9 cellular contexts compared by ENCODE assay signal in genomic region chr12:18320036-18320617, GRCh38. TPM values are rescaled to one million over a fixed set of nuclear protein-coding genes. Genes with fewer than 3 reads are reported as not detected.
DNase-seq lines count a peak whose midpoint lies in the region; FAIRE-seq and TF ChIP-seq lines count a peak whose summit lies in the region.
"Had no signal": no experiment of that assay in that cellular context is flagged by ENCODE, and none has a peak within 500 bp of the region (broad histone marks: within the 10 kb centered on the region; RNA-seq: fewer than 3 reads in every experiment).

No MANE protein-coding gene starts in this region.

- H3K4me1 Mint-ChIP-seq in endodermal cell: no peaks in the 10 kb centered on the region
- H3K4me1 Mint-ChIP-seq: naive B cell had no signal

- H3K9me3 ChIP-seq in HAP-1 (no peaks in the 10 kb centered on the region), NT2/D1 (ENCODE audit: insufficient read depth, low read length) (no peaks in the 10 kb centered on the region), endodermal cell (ENCODE audit: control insufficient read depth, low read length) (no peaks in the 10 kb centered on the region)

- H3K27ac Mint-ChIP-seq in endodermal cell: no peak overlapping the region
- H3K27ac Mint-ChIP-seq: naive B cell had no signal

- no peak for FAIRE-seq in GM19239 (lab: Jason Lieb, UNC)

- H3K27ac ChIP-seq in endodermal cell (ENCODE audit: low read depth, low read length): no peak overlapping the region

- in situ Hi-C loops in HAP-1 (cut with MboI; ENCODE audit: low sequenced_read_pairs): no loop called here

- DNase-seq in AML-193 (lab: John Stamatoyannopoulos, UW) (peak; percentile 25 to 31), HAP-1 (ENCODE audit: low spot score in 2 of 2) (peak; percentile 58 to 66), NT2/D1 (ENCODE audit: low read depth, low spot score) (peak; percentile 63), endodermal cell (peak; percentile 80), myocyte (ENCODE audit: low read depth) (peak; percentile 62), GM19239 (ENCODE audit: insufficient read length, low spot score) (no peak), ureter (ENCODE audit: low spot score) (no peak)
- no peak for DNase-seq in stimulated activated CD4-positive, alpha-beta T cell treated with anti-CD3 and anti-CD28 coated beads, Interleukin-2, amount 100 ng/mL, for 24 hours
- DNase-seq: naive B cell had no signal

- 68 to 83% methylated on average over 1 to 5 of the region's 6 CpGs for WGBS in endodermal cell (ENCODE audit: insufficient coverage in 1 of 2, insufficient read length in 1 of 2), 2 experiments

- H3K36me3 Mint-ChIP-seq in endodermal cell (ENCODE audit: low read depth): no peaks in the 10 kb centered on the region
- H3K36me3 Mint-ChIP-seq: naive B cell had no signal

- H3K36me3 ChIP-seq in HAP-1 (replicated peaks): no peaks in the 10 kb centered on the region
- H3K36me3 ChIP-seq in NT2/D1 (ENCODE audit: insufficient read depth, insufficient read length, low read length): no peaks in the 10 kb centered on the region
- no peaks in the 10 kb centered on the region for H3K36me3 ChIP-seq in endodermal cell (ENCODE audit: control insufficient read depth, insufficient read depth, low read length)

- no peak overlapping the region for H3K4me3 Mint-ChIP-seq in endodermal cell
- H3K4me3 Mint-ChIP-seq: naive B cell had no signal

- H3K27me3 ChIP-seq in HAP-1 (ENCODE audit: low read depth): no peaks in the 10 kb centered on the region
- no peaks in the 10 kb centered on the region for H3K27me3 ChIP-seq in NT2/D1 (ENCODE audit: insufficient read depth, insufficient read length)
- no peaks in the 10 kb centered on the region for H3K27me3 ChIP-seq in endodermal cell (ENCODE audit: control insufficient read depth, insufficient read depth, low read length, poor library complexity, severe bottlenecking)

- H3K27me3 Mint-ChIP-seq in endodermal cell (ENCODE audit: insufficient read depth): no peaks in the 10 kb centered on the region
- H3K27me3 Mint-ChIP-seq: naive B cell had no signal

- no peaks in the 10 kb centered on the region for H3K9me3 Mint-ChIP-seq in endodermal cell
- H3K9me3 Mint-ChIP-seq: naive B cell had no signal

- H3K4me3 ChIP-seq in HAP-1 (no peak overlapping the region), NT2/D1 (ENCODE audit: insufficient read length, low read depth) (no peak overlapping the region), endodermal cell (ENCODE audit: low read length) (no peak overlapping the region)

- no peaks in the 10 kb centered on the region for H3K4me1 ChIP-seq in HAP-1
- no peaks in the 10 kb centered on the region for H3K4me1 ChIP-seq in NT2/D1 (ENCODE audit: insufficient read depth, insufficient read length)
- no peaks in the 10 kb centered on the region for H3K4me1 ChIP-seq in endodermal cell (ENCODE audit: control insufficient read depth, insufficient read depth, low read length)

- TF ChIP-seq CTCF in endodermal cell (conservative IDR thresholded peaks at IDR 0.05): peak; percentile 96

- H3K9ac ChIP-seq in NT2/D1 (ENCODE audit: insufficient read length, low read depth) (no peak overlapping the region), endodermal cell (ENCODE audit: extremely low read depth, low read length, poor library complexity, severe bottlenecking) (no peak overlapping the region)

RNA-seq across cellular contexts. Expression of gene PIK3C2G, which starts 58.8 kb away (rescaled TPM):
- total RNA-seq in endodermal cell: not detected
- not detected for polyA plus RNA-seq in endodermal cell (2013, experiment 1 of 2)
- not detected for polyA plus RNA-seq in endodermal cell (2013, experiment 2 of 2)
- total RNA-seq in myocyte: not detected in 2 replicates
- not detected for polyA plus RNA-seq in myocyte (2012)
- 1.4 TPM for total RNA-seq in ureter

Comparison
In these comparisons a context has a peak if more than half of its experiments do, and no peak if none do; other contexts are left out.
1. DNase-seq: peak in AML-193 (2 of 2), HAP-1 (2 of 2), NT2/D1 (single experiment), endodermal cell (single experiment) and myocyte (single experiment); none in GM19239 (single experiment), ureter (single experiment) and stimulated activated CD4-positive, alpha-beta T cell treated with anti-CD3 and anti-CD28 coated beads, Interleukin-2, amount 100 ng/mL, for 24 hours (0 of 2).